Comparison of ENCODE assay signal across 11 cellular contexts in genomic region chrX:2935364-2935748, GRCh38.
"Had no signal": no experiment of that assay in that cellular context is flagged by ENCODE, and none has a peak within 500 bp of the region (broad histone marks: within the 10 kb centered on the region; RNA-seq: fewer than 3 reads in every experiment).

No MANE protein-coding gene starts in this region.

- H3K27me3 Mint-ChIP-seq: activated CD4-positive, alpha-beta memory T cell treated with anti-CD3 and anti-CD28 coated beads, Interleukin-2, amount 10 ng/mL, durations not matched to agents 7 days and 5 days had no signal

- H3K36me3 ChIP-seq: ascending aorta, esophagus squamous epithelium, heart left ventricle, sigmoid colon had no signal

- DNase-seq: activated CD4-positive, alpha-beta memory T cell treated with anti-CD3 and anti-CD28 coated beads, Interleukin-2, amount 10 ng/mL, durations not matched to agents 7 days and 5 days; activated T-cell treated with anti-CD3 and anti-CD28 coated beads, Interleukin-2, amount 50 U/mL, for 48 hours; esophagus squamous epithelium; heart left ventricle; sigmoid colon; stimulated activated CD4-positive, alpha-beta T cell treated with anti-CD3 and anti-CD28 coated beads, Interleukin-2, amount 100 ng/mL, for 24 hours; stimulated activated naive CD4-positive, alpha-beta T cell; trophoblast cell had no signal

- H3K27ac Mint-ChIP-seq: activated CD4-positive, alpha-beta memory T cell treated with anti-CD3 and anti-CD28 coated beads, Interleukin-2, amount 10 ng/mL, durations not matched to agents 7 days and 5 days; memory B cell had no signal

- ATAC-seq: heart left ventricle had no signal

- H3K9me3 ChIP-seq: ascending aorta had no signal

- H3K4me3 ChIP-seq: ascending aorta, esophagus squamous epithelium, heart left ventricle, sigmoid colon had no signal

- H3K27ac ChIP-seq: ascending aorta, esophagus squamous epithelium, heart left ventricle, sigmoid colon had no signal

- H3K4me1 Mint-ChIP-seq: nephron had no signal

- H3K9me3 Mint-ChIP-seq: memory B cell had no signal

- H3K4me3 Mint-ChIP-seq: activated CD4-positive, alpha-beta memory T cell treated with anti-CD3 and anti-CD28 coated beads, Interleukin-2, amount 10 ng/mL, durations not matched to agents 7 days and 5 days; memory B cell; nephron had no signal

- H3K36me3 Mint-ChIP-seq: memory B cell had no signal

- H3K27me3 ChIP-seq: ascending aorta, esophagus squamous epithelium, heart left ventricle, sigmoid colon had no signal

- H3K4me1 ChIP-seq: ascending aorta, esophagus squamous epithelium, heart left ventricle, sigmoid colon had no signal
